24 cellular contexts compared by ENCODE assay signal in the genomic region with DNA sequence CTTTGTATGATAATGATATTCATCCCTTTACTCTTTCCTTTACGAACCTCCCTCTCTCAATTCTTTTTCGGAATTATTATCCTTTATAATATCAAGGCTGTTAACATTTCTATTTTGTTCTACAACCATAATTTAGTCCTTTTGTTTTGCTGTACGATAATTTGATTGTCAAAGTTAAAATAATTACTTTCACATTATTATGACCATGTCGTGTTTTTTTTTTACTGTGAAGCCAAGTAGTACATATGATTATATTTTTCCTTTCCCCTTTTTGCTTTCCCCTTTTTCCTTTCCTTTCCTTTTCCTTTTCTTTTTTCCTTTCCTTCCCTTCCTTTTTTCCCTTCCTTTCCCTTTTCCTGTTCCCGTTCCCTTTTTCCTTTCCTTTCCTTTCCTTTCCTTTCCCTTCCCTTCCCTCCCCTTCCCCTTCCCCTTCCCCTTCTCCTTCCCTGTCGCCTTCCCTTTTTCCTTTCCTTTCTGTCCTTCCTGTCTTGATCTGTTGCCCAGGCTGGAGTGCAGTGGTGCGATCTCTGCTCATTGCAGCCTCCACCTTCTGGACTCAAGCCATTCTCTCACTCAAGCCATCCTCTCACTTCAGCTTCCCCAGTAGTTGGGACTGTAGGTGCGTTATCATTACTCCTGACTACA.
"Had no signal": no experiment of that assay in that cellular context is flagged by ENCODE, and none has a peak within 500 bp of the region (broad histone marks: within the 10 kb centered on the region; RNA-seq: fewer than 3 reads in every experiment).

No MANE protein-coding gene starts in this region.

- H3K27ac ChIP-seq: brain microvascular endothelial cell, gastrocnemius medialis, hepatocyte, ovary, prostate gland, skin epidermis, upper lobe of right lung had no signal

- H3K4me3 Mint-ChIP-seq: activated B cell treated with CpG ODN at 0.5 μM for 24 hours; activated CD8-positive, alpha-beta T cell treated with anti-CD3 and anti-CD28 coated beads for 36 hours; activated naive CD4-positive, alpha-beta T cell treated with anti-CD3 and anti-CD28 coated beads, Interleukin-2, amount 50 U/mL, for 24 hours; activated T-cell treated with anti-CD3 and anti-CD28 coated beads, Interleukin-2, amount 50 U/mL, for 4 hours had no signal

- ATAC-seq: activated CD8-positive, alpha-beta T cell treated with anti-CD3 and anti-CD28 coated beads for 36 hours; activated T-cell treated with anti-CD3 and anti-CD28 coated beads, Interleukin-2, amount 50 U/mL, for 4 hours; gastrocnemius medialis; naive thymus-derived CD4-positive, alpha-beta T cell; sciatic nerve; stimulated activated naive CD8-positive, alpha-beta T cell treated with anti-CD3 and anti-CD28 coated beads, Interleukin-15, Interleukin-2, amounts not matched to agents 100 U/mL and 50 U/mL, for 24 hours; upper lobe of right lung had no signal

- H3K27me3 ChIP-seq: brain microvascular endothelial cell, gastrocnemius medialis, hepatocyte, ovary, upper lobe of right lung had no signal

- H3K9me3 ChIP-seq: gastrocnemius medialis, ovary, prostate gland, upper lobe of right lung had no signal

- H3K4me1 ChIP-seq: prostate gland had no signal

- DNase-seq: activated B cell treated with CpG ODN at 0.5 μM for 24 hours; activated CD4-positive, alpha-beta T cell treated with anti-CD3 and anti-CD28 coated beads, Interleukin-2, amount 50 U/mL, for 1 hour; activated CD8-positive, alpha-beta T cell treated with anti-CD3 and anti-CD28 coated beads for 36 hours; activated T-cell treated with anti-CD3 and anti-CD28 coated beads, Interleukin-2, amount 50 U/mL, for 4 hours; aorta; brain microvascular endothelial cell; gastrocnemius medialis; islet precursor cell; midbrain; naive thymus-derived CD4-positive, alpha-beta T cell; ovary; retina; stimulated activated CD4-positive, alpha-beta T cell treated with anti-CD3 and anti-CD28 coated beads, Interleukin-12 subunit alpha, Interleukin-12 subunit beta, amount 100 ng/mL, for 4 hours; stimulated activated CD4-positive, alpha-beta T cell treated with anti-CD3 and anti-CD28 coated beads, Interleukin-4, amount 100 ng/mL, for 1 hour; stimulated activated naive CD8-positive, alpha-beta T cell treated with anti-CD3 and anti-CD28 coated beads, Interleukin-15, Interleukin-2, amounts not matched to agents 100 U/mL and 50 U/mL, for 24 hours; substantia nigra; T-helper 2 cell; upper lobe of right lung had no signal

- H2AFZ ChIP-seq: hepatocyte had no signal

- H3K4me2 ChIP-seq: hepatocyte had no signal

- H3K4me3 ChIP-seq: gastrocnemius medialis, hepatocyte, ovary, prostate gland, skin epidermis, upper lobe of right lung had no signal

- H3K27me3 Mint-ChIP-seq: activated B cell treated with CpG ODN at 0.5 μM for 24 hours; activated CD8-positive, alpha-beta T cell treated with anti-CD3 and anti-CD28 coated beads for 36 hours; activated naive CD4-positive, alpha-beta T cell treated with anti-CD3 and anti-CD28 coated beads, Interleukin-2, amount 50 U/mL, for 24 hours; naive thymus-derived CD4-positive, alpha-beta T cell had no signal

- H3K9me3 Mint-ChIP-seq: activated B cell treated with CpG ODN at 0.5 μM for 24 hours; activated CD8-positive, alpha-beta T cell treated with anti-CD3 and anti-CD28 coated beads for 36 hours; activated naive CD4-positive, alpha-beta T cell treated with anti-CD3 and anti-CD28 coated beads, Interleukin-2, amount 50 U/mL, for 24 hours; activated T-cell treated with anti-CD3 and anti-CD28 coated beads, Interleukin-2, amount 50 U/mL, for 4 hours; activated T-helper 2 cell treated with anti-CD3 and anti-CD28 coated beads, Interferon-gamma antibody, Interleukin-2, Interleukin-4, amounts not matched to agents 10 μg/mL and 5 μg/mL and 100 μg/mL, durations not matched to agents 14 hours and 24 hours and 36 hours; naive thymus-derived CD4-positive, alpha-beta T cell had no signal

- H3K36me3 ChIP-seq: brain microvascular endothelial cell, gastrocnemius medialis, ovary, prostate gland, upper lobe of right lung had no signal

- H3K27ac Mint-ChIP-seq: activated B cell treated with CpG ODN at 0.5 μM for 24 hours; activated CD8-positive, alpha-beta T cell treated with anti-CD3 and anti-CD28 coated beads for 36 hours; activated naive CD4-positive, alpha-beta T cell treated with anti-CD3 and anti-CD28 coated beads, Interleukin-2, amount 50 U/mL, for 24 hours; activated T-helper 2 cell treated with anti-CD3 and anti-CD28 coated beads, Interferon-gamma antibody, Interleukin-2, Interleukin-4, amounts not matched to agents 10 μg/mL and 5 μg/mL and 100 μg/mL, durations not matched to agents 14 hours and 24 hours and 36 hours had no signal
